In genomic region chr5:113058269-113058668, GRCh38 we compare ENCODE assay signal across 14 cellular contexts.
"Had no signal": no experiment of that assay in that cellular context is flagged by ENCODE, and none has a peak within 500 bp of the region (broad histone marks: within the 10 kb centered on the region; RNA-seq: fewer than 3 reads in every experiment).

No MANE protein-coding gene starts in this region.

- H3K4me3 ChIP-seq: breast epithelium, lung, psoas muscle, upper lobe of right lung had no signal

- H3K9me3 ChIP-seq: breast epithelium, psoas muscle, upper lobe of right lung had no signal

- H3K4me1 ChIP-seq: breast epithelium, psoas muscle, upper lobe of right lung had no signal

- FAIRE-seq: endometrium, frontal cortex had no signal

- H3K36me3 ChIP-seq: breast epithelium had no signal

- H3K27ac ChIP-seq: breast epithelium, psoas muscle, upper lobe of right lung had no signal

- ATAC-seq: activated T-cell treated with anti-CD3 and anti-CD28 coated beads, Interleukin-2, amount 50 U/mL, for 4 hours; natural killer cell; psoas muscle; sciatic nerve; upper lobe of right lung had no signal

- H3K27me3 ChIP-seq: breast epithelium, dorsolateral prefrontal cortex, upper lobe of right lung had no signal

- DNase-seq: activated CD4-positive, alpha-beta memory T cell treated with anti-CD3 and anti-CD28 coated beads for 36 hours; activated gamma-delta T cell; activated T-cell treated with anti-CD3 and anti-CD28 coated beads, Interleukin-2, amount 50 U/mL, for 4 hours; dorsolateral prefrontal cortex; natural killer cell; psoas muscle; stimulated activated CD4-positive, alpha-beta T cell treated with anti-CD3 and anti-CD28 coated beads, Interleukin-12 subunit alpha, Interleukin-12 subunit beta, amount 100 ng/mL, for 4 hours; T-helper 2 cell; upper lobe of right lung had no signal
